9 cellular contexts compared by ENCODE assay signal in genomic region chr22:23984430-23984829, GRCh38. TPM values are rescaled to one million over a fixed set of nuclear protein-coding genes. Genes with fewer than 3 reads are reported as not detected.
DNase-seq lines count a peak whose midpoint lies in the region; ATAC-seq and TF ChIP-seq lines count a peak whose summit lies in the region.
"Had no signal": no experiment of that assay in that cellular context is flagged by ENCODE, and none has a peak within 500 bp of the region (broad histone marks: within the 10 kb centered on the region; RNA-seq: fewer than 3 reads in every experiment).

No MANE protein-coding gene starts in this region.

- H4K20me1 ChIP-seq in KMS-11 (ENCODE audit: insufficient read depth) = no peaks in the 10 kb centered on the region

- H3K4me3 ChIP-seq in Caco-2 (ENCODE audit: low read depth, low read length) (no peak overlapping the region), KMS-11 (IDR thresholded peaks at IDR 0.05; ENCODE audit: insufficient read depth, low read depth, low read length) (no peak overlapping the region)
- H3K4me3 ChIP-seq: right lobe of liver had no signal

- H3K36me3 Mint-ChIP-seq in Caco-2 (ENCODE audit: insufficient read depth, unreplicated experiment) (no peaks in the 10 kb centered on the region), immature natural killer cell (no peaks in the 10 kb centered on the region)

- no peak overlapping the region for H2AFZ ChIP-seq in KMS-11 (ENCODE audit: low read depth)

- POLR2A ChIA-PET in Caco-2 (lab: Charles Lee) = no interaction called here

- no peaks in the 10 kb centered on the region for H3K9me3 ChIP-seq in Caco-2
- H3K9me3 ChIP-seq: right lobe of liver had no signal

- BruUV-seq in Caco-2 (replicated peaks; lab: Mats Ljungman, UMichigan) = no TSS peak

- H3K79me2 ChIP-seq in KMS-11 (ENCODE audit: insufficient read depth, low read depth) = no peaks in the 10 kb centered on the region

- CTCF ChIA-PET in Caco-2 (lab: Charles Lee) = no interaction called here

- H3K36me3 ChIP-seq in Caco-2 (ENCODE audit: control insufficient read depth, insufficient read depth, low read length) (no peaks in the 10 kb centered on the region), KMS-11 (ENCODE audit: insufficient read depth) (no peaks in the 10 kb centered on the region)
- H3K36me3 ChIP-seq: right lobe of liver had no signal

- H3K4me1 Mint-ChIP-seq in Caco-2 (ENCODE audit: low read depth, unreplicated experiment) (no peaks in the 10 kb centered on the region), immature natural killer cell (peaks cover 2 to 5% of the 10 kb centered on the region in 2 donors)

- intact Hi-C loops in Caco-2 (cut with micrococcal nuclease; ENCODE audit: unreplicated experiment) = loop anchor here (5.0 kb wide), 2 partner anchors 178 to 193 kb away; no protein-coding TSS in a partner anchor

- H3K27me3 Mint-ChIP-seq in Caco-2 (ENCODE audit: insufficient read depth, unreplicated experiment) = no peaks in the 10 kb centered on the region
- H3K27me3 Mint-ChIP-seq in immature natural killer cell (ENCODE audit: low read depth in 3 of 3) = peaks cover 0 to 2% (median 0%) of the 10 kb centered on the region in 3 donors

- DNase-seq in Caco-2 = peak; percentile 53 to 67
- DNase-seq in activated CD4-positive, alpha-beta T cell treated with anti-CD3 and anti-CD28 coated beads, Interleukin-2, amount 50 U/mL, for 4 hours = peak; percentile 66 to 68
- peak in 2 of 3 donors; percentile 51 to 69 for DNase-seq in immature natural killer cell
- DNase-seq: right lobe of liver had no signal

- no peaks in the 10 kb centered on the region for H3K27me3 ChIP-seq in Caco-2 (replicated peaks; ENCODE audit: control insufficient read depth, insufficient read depth, low read length)
- no peaks in the 10 kb centered on the region for H3K27me3 ChIP-seq in KMS-11 (ENCODE audit: insufficient read depth, low read depth)
- H3K27me3 ChIP-seq: right lobe of liver had no signal

- H3K4me1 ChIP-seq in Caco-2 (no peaks in the 10 kb centered on the region), KMS-11 (ENCODE audit: low read depth, poor library complexity, severe bottlenecking) (no peaks in the 10 kb centered on the region)
- H3K4me1 ChIP-seq: right lobe of liver had no signal

- no peak overlapping the region for H3K27ac Mint-ChIP-seq in Caco-2 (ENCODE audit: unreplicated experiment)
- no peak overlapping the region for H3K27ac Mint-ChIP-seq in immature natural killer cell

- no peak overlapping the region for H3K27ac ChIP-seq in KMS-11
- H3K27ac ChIP-seq: right lobe of liver had no signal

- ATAC-seq in HG03442 (IDR thresholded peaks at IDR 0.05; ENCODE audit: unreplicated experiment) = no peak
- no peak for ATAC-seq in GM21529 (IDR thresholded peaks at IDR 0.05; ENCODE audit: unreplicated experiment)
- no peak for ATAC-seq in GM19397 (IDR thresholded peaks at IDR 0.05; ENCODE audit: unreplicated experiment)
- no peak for ATAC-seq in HG03159 (IDR thresholded peaks at IDR 0.05; ENCODE audit: unreplicated experiment)

- peak; percentile 65 to 80 for TF ChIP-seq CTCF in Caco-2 (IDR thresholded peaks at IDR 0.05; ENCODE audit: insufficient read depth in 1 of 2, low read depth in 1 of 2, low read length in 1 of 2, severe bottlenecking in 1 of 2, unreplicated experiment in 1 of 2)
- peak; percentile 70 for TF ChIP-seq CTCF in KMS-11 (conservative IDR thresholded peaks at IDR 0.05; ENCODE audit: low read depth, low read length)

- H3K9me3 Mint-ChIP-seq in Caco-2 (ENCODE audit: unreplicated experiment) = peaks cover 8% of the 10 kb centered on the region
- H3K9me3 Mint-ChIP-seq in immature natural killer cell = no peaks in the 10 kb centered on the region

- no peak overlapping the region for H3K4me3 Mint-ChIP-seq in Caco-2 (ENCODE audit: unreplicated experiment)
- no peak overlapping the region for H3K4me3 Mint-ChIP-seq in immature natural killer cell

- H3K4me2 ChIP-seq in KMS-11 = no peak overlapping the region

- no peak overlapping the region for H3K9ac ChIP-seq in KMS-11

RNA-seq across cellular contexts. Expression of gene GSTT2, which starts 4.5 kb away (rescaled TPM):
- 0.82 and 1.0 TPM in 2 replicates for total RNA-seq in Caco-2 (2022)
- not detected for polyA plus RNA-seq in immature natural killer cell

RNA-seq across cellular contexts. Expression of gene DDT, which starts 10.2 kb away (rescaled TPM):
- 121 and 123 TPM in 2 replicates for total RNA-seq in Caco-2 (2022)
- 100 to 1,000 TPM in 2 of 3 donors, 10 to 100 TPM in 1; 78.8 to 168 (median 105) TPM for polyA plus RNA-seq in immature natural killer cell

RNA-seq across cellular contexts. Expression of gene DDTL, which starts 17.7 kb away (rescaled TPM):
- 4.1 and 6.2 TPM in 2 replicates for total RNA-seq in Caco-2 (2022)
- 1 to 10 TPM in 1 of 3 donors, under 1 TPM in 1, not detected in 1; 0.72 to 2.9 TPM for polyA plus RNA-seq in immature natural killer cell

RNA-seq across cellular contexts. Expression of gene GSTT4, which starts 20.8 kb away (rescaled TPM):
- total RNA-seq in Caco-2 (2022) = 0.16 TPM in 1 of 2 replicates, not detected in the other
- polyA plus RNA-seq in immature natural killer cell = not detected
- total RNA-seq: right lobe of liver had no signal

RNA-seq across cellular contexts. Expression of gene GSTT2B, which starts 23.4 kb away (rescaled TPM):
- 9.0 and 9.6 TPM in 2 replicates for total RNA-seq in Caco-2 (2022)
- polyA plus RNA-seq in immature natural killer cell = not detected
